In genomic region chr3:71132995-71133730, GRCh38 we compare ENCODE assay signal across 11 cellular contexts.
A peak's percentile ranks its signal among the peaks of the same experiment; 100 is the strongest.
DNase-seq lines count a peak whose midpoint lies in the region; ATAC-seq lines count a peak whose summit lies in the region.
"Had no signal": no experiment of that assay in that cellular context is flagged by ENCODE, and none has a peak within 500 bp of the region (broad histone marks: within the 10 kb centered on the region; RNA-seq: fewer than 3 reads in every experiment).

No MANE protein-coding gene starts in this region.

- ATAC-seq in activated CD4-positive, alpha-beta T cell treated with anti-CD3 and anti-CD28 coated beads for 36 hours: no peak
- ATAC-seq in stimulated activated memory B cell treated with anti-CD40 and anti-IgM and Interleukin-4, amounts not matched to agents 10 μg/mL and 1 μg/mL and 100 μg/mL, for 72 hours: no peak

- no peaks in the 10 kb centered on the region for H3K4me1 ChIP-seq in esophagus (ENCODE audit: control insufficient read depth in 2 of 2, insufficient read depth in 2 of 2, low read length in 1 of 2)

- no peaks in the 10 kb centered on the region for H3K9me3 ChIP-seq in esophagus (ENCODE audit: control insufficient read depth in 2 of 2, insufficient read depth in 1 of 2, low read depth in 1 of 2, low read length in 1 of 2)
- H3K9me3 ChIP-seq: BE2C had no signal

- POLR2A ChIA-PET in activated CD4-positive, alpha-beta T cell treated with anti-CD3 and anti-CD28 coated beads for 36 hours (lab: Charles Lee): interaction anchor here (0.5 kb wide), 1 partner anchor 25 kb away, joined by 3 read pairs; no protein-coding TSS in a partner anchor

- no peaks in the 10 kb centered on the region for H3K27me3 ChIP-seq in esophagus (ENCODE audit: control insufficient read depth in 1 of 2, insufficient read depth in 2 of 2, low read length in 2 of 2)
- H3K27me3 ChIP-seq: BE2C had no signal

- H3K36me3 ChIP-seq in esophagus (ENCODE audit: control insufficient read depth in 2 of 2, insufficient read depth in 2 of 2, low read length in 1 of 2): no peaks in the 10 kb centered on the region
- H3K36me3 ChIP-seq: BE2C had no signal

- 73 to 86% methylated on average over 8 of the region's 8 CpGs for WGBS in esophagus, 2 donors

- H3K4me1 Mint-ChIP-seq in activated CD4-positive, alpha-beta T cell treated with anti-CD3 and anti-CD28 coated beads for 36 hours: peaks cover 71% of the 10 kb centered on the region
- H3K4me1 Mint-ChIP-seq in stimulated activated memory B cell treated with anti-CD40 and anti-IgM and Interleukin-4, amounts not matched to agents 10 μg/mL and 1 μg/mL and 100 μg/mL, for 72 hours: peaks cover 47% of the 10 kb centered on the region

- intact Hi-C loops in activated CD4-positive, alpha-beta T cell treated with anti-CD3 and anti-CD28 coated beads for 36 hours (cut with DNase I, micrococcal nuclease): loop anchor here in 1 of 2 experiments (5.0 kb wide), 1 partner anchor 54 kb away; no protein-coding TSS in a partner anchor

- peak overlapping the region; percentile 8 to 12 for H3K27ac ChIP-seq in esophagus (ENCODE audit: low read depth in 2 of 2, low read length in 1 of 2)

- peak overlapping the region; percentile 82 for H3K27ac Mint-ChIP-seq in activated CD4-positive, alpha-beta T cell treated with anti-CD3 and anti-CD28 coated beads for 36 hours
- H3K27ac Mint-ChIP-seq in stimulated activated memory B cell treated with anti-CD40 and anti-IgM and Interleukin-4, amounts not matched to agents 10 μg/mL and 1 μg/mL and 100 μg/mL, for 72 hours: peak overlapping the region; percentile 91

- H3K9me3 Mint-ChIP-seq in activated CD4-positive, alpha-beta T cell treated with anti-CD3 and anti-CD28 coated beads for 36 hours (ENCODE audit: low read depth): no peaks in the 10 kb centered on the region
- H3K9me3 Mint-ChIP-seq in stimulated activated memory B cell treated with anti-CD40 and anti-IgM and Interleukin-4, amounts not matched to agents 10 μg/mL and 1 μg/mL and 100 μg/mL, for 72 hours: no peaks in the 10 kb centered on the region

- no peak overlapping the region for H3K4me3 ChIP-seq in esophagus (ENCODE audit: low read depth in 1 of 2, low read length in 2 of 2)

- peaks cover 13% of the 10 kb centered on the region for H3K36me3 Mint-ChIP-seq in activated CD4-positive, alpha-beta T cell treated with anti-CD3 and anti-CD28 coated beads for 36 hours (ENCODE audit: low read depth)
- peaks cover 5% of the 10 kb centered on the region for H3K36me3 Mint-ChIP-seq in stimulated activated memory B cell treated with anti-CD40 and anti-IgM and Interleukin-4, amounts not matched to agents 10 μg/mL and 1 μg/mL and 100 μg/mL, for 72 hours

- no peaks in the 10 kb centered on the region for H3K27me3 Mint-ChIP-seq in activated CD4-positive, alpha-beta T cell treated with anti-CD3 and anti-CD28 coated beads for 36 hours
- no peaks in the 10 kb centered on the region for H3K27me3 Mint-ChIP-seq in stimulated activated memory B cell treated with anti-CD40 and anti-IgM and Interleukin-4, amounts not matched to agents 10 μg/mL and 1 μg/mL and 100 μg/mL, for 72 hours

- CTCF ChIA-PET in activated CD4-positive, alpha-beta T cell treated with anti-CD3 and anti-CD28 coated beads for 36 hours (lab: Charles Lee): interaction anchor here (0.6 to 1.8 kb wide), 5 partner anchors 7 to 130 kb away, joined by 3 to 7 read pairs (median 4); no protein-coding TSS in a partner anchor

- DNase-seq in activated CD4-positive, alpha-beta T cell treated with anti-CD3 and anti-CD28 coated beads for 36 hours: no peak
- no peak for DNase-seq in activated CD4-positive, alpha-beta T cell treated with anti-CD3 and anti-CD28 coated beads, Interleukin-2, amount 50 U/mL, for 4 hours
- peak; percentile 32 for DNase-seq in NCI-H2171 (lab: John Stamatoyannopoulos, UW)
- no peak for DNase-seq in stimulated activated CD4-positive, alpha-beta T cell treated with anti-CD3 and anti-CD28 coated beads, Interleukin-4, amount 100 ng/mL, for 1 hour
- DNase-seq in CD1c-positive myeloid dendritic cell (ENCODE audit: extremely low spot score): no peak
- no peak for DNase-seq in OCI-M1 (lab: John Stamatoyannopoulos, UW)
- DNase-seq: activated CD4-positive, alpha-beta T cell treated with anti-CD3 and anti-CD28 coated beads for 48 hours; BE2C; stimulated activated naive CD4-positive, alpha-beta T cell had no signal

- peak overlapping the region; percentile 26 for H3K4me3 Mint-ChIP-seq in activated CD4-positive, alpha-beta T cell treated with anti-CD3 and anti-CD28 coated beads for 36 hours
- no peak overlapping the region for H3K4me3 Mint-ChIP-seq in stimulated activated memory B cell treated with anti-CD40 and anti-IgM and Interleukin-4, amounts not matched to agents 10 μg/mL and 1 μg/mL and 100 μg/mL, for 72 hours
